In the genomic region with DNA sequence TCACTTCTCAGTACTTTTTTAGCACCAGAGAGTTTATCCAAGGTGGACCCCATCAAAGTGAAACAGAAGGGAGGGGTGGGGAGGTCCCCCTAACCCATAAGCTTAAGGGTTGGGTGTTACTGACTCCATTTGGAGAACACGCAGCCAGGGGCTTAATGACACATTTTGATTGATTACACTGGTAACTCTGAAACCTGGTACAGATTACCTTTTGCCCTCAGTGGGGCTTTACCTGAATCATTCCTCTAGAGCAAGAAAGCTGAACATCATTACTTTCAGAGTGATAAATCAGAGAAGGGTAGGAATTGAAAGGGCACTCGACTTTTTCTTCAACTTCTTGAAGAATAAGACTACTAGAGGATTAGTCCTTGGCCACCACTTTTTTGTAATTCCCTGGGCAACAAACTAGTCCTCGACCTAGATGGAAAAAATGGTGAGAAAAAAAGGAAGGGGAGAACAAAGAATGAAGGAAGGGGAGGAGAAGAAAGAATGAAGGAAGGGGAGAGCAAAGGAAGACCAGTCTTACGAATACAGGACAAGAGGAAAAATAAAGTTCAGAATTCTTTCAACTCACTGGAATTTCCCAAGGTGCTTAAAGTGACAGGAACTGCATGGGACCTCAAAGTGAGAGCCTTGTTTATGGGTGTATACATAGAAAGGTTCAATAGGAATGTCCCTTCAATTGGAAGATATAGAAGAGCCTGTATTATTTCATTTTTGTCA, we compare ENCODE assay signal across 21 cellular contexts.
DNase-seq lines count a peak whose midpoint lies in the region; ATAC-seq, FAIRE-seq and TF ChIP-seq lines count a peak whose summit lies in the region.
"Had no signal": no experiment of that assay in that cellular context is flagged by ENCODE, and none has a peak within 500 bp of the region (broad histone marks: within the 10 kb centered on the region; RNA-seq: fewer than 3 reads in every experiment).

No MANE protein-coding gene starts in this region.

- TF ChIP-seq CTCF in PC-3 (conservative IDR thresholded peaks at IDR 0.05; ENCODE audit: low read depth, low read length) (no peak), K562 (IDR thresholded peaks at IDR 0.05 in 2 of 3, conservative IDR thresholded peaks at IDR 0.05 in 1 of 3; ENCODE audit: insufficient read depth in 2 of 3, low read depth in 1 of 3, low read length in 3 of 3) (no peak), RWPE1 (conservative IDR thresholded peaks at IDR 0.05; ENCODE audit: low read depth) (no peak)

- H3K27ac ChIP-seq in PC-3 (ENCODE audit: low read length) (peak overlapping the region; percentile 99), K562 (ENCODE audit: extremely low read depth, low read depth, low read length) (peak overlapping the region; percentile 93; the same call in 2 of the 3 replicates), RWPE1 (no peak overlapping the region)
- H3K27ac ChIP-seq: esophagus squamous epithelium, parathyroid adenoma, sigmoid colon, upper lobe of right lung, VCaP had no signal

- H3K9me2 ChIP-seq in PC-3 (replicated peaks; ENCODE audit: low read length) = no peaks in the 10 kb centered on the region

- no peak for TF ChIP-seq POLR2A in K562 (conservative IDR thresholded peaks at IDR 0.05)

- H3K4me1 Mint-ChIP-seq in stimulated activated naive CD8-positive, alpha-beta T cell treated with anti-CD3 and anti-CD28 coated beads, Interleukin-15, Interleukin-2, amounts not matched to agents 100 ng/mL and 50 ng/mL, for 24 hours (ENCODE audit: low read depth) = peaks cover 96% of the 10 kb centered on the region

- FAIRE-seq in K562 (lab: Jason Lieb, UNC) = no peak
- FAIRE-seq: colon, H1 had no signal

- DNase-seq in stimulated activated CD4-positive, alpha-beta T cell treated with anti-CD3 and anti-CD28 coated beads, Interleukin-12 subunit alpha, Interleukin-12 subunit beta, amount 100 ng/mL, for 48 hours (ENCODE audit: low read depth in 2 of 3, low spot score in 1 of 3) = peak in 2 of 3 donors; percentile 45 to 54
- no peak for DNase-seq in stimulated activated CD4-positive, alpha-beta T cell treated with anti-CD3 and anti-CD28 coated beads, Interleukin-4, amount 100 ng/mL, for 1 hour
- no peak for DNase-seq in PC-3
- DNase-seq in K562 (ENCODE audit: extremely low read depth in 1 of 4, low spot score in 3 of 4) = no peak
- no peak for DNase-seq in RWPE1 (ENCODE audit: low spot score)
- DNase-seq: AML-193, COR-L47, esophagus squamous epithelium, NCI-H1694, NCI-H69, Right ventricle myocardium superior, sigmoid colon, upper lobe of right lung had no signal

- peak overlapping the region; percentile 100 for H3K27ac Mint-ChIP-seq in stimulated activated naive CD8-positive, alpha-beta T cell treated with anti-CD3 and anti-CD28 coated beads, Interleukin-15, Interleukin-2, amounts not matched to agents 100 ng/mL and 50 ng/mL, for 24 hours
- H3K27ac Mint-ChIP-seq: brain, nephron had no signal

- H3K36me3 ChIP-seq in PC-3 (ENCODE audit: low read depth, low read length) (no peaks in the 10 kb centered on the region), K562 (ENCODE audit: control insufficient read depth, insufficient read depth, low read length) (no peaks in the 10 kb centered on the region)
- H3K36me3 ChIP-seq: esophagus squamous epithelium, sigmoid colon, upper lobe of right lung had no signal

- WGBS in K562 (ENCODE audit: insufficient coverage, low coverage, missing lambda C conversion rate) = 69% methylated on average over 3 of the region's 4 CpGs

- no peaks in the 10 kb centered on the region for H3K27me3 ChIP-seq in PC-3 (ENCODE audit: low read length)
- H3K27me3 ChIP-seq in K562 (ENCODE audit: control insufficient read depth in 2 of 2, insufficient read depth in 2 of 2, low read length in 2 of 2) = no peaks in the 10 kb centered on the region
- H3K27me3 ChIP-seq: esophagus squamous epithelium, sigmoid colon, upper lobe of right lung had no signal

- TF ChIP-seq RAD21 in K562 (CRISPR knock-in tag; conservative IDR thresholded peaks at IDR 0.05 in 1 of 2, IDR thresholded peaks at IDR 0.05 in 1 of 2) = no peak

- TF ChIP-seq EP300 in K562 (IDR thresholded peaks at IDR 0.05; ENCODE audit: low read length) = no peak

- CTCF ChIA-PET in PC-3 (lab: Charles Lee) (no interaction called here), K562 (lab: Yijun Ruan, JAX; ENCODE audit: low intra/inter-chr PET ratio) (no interaction called here), RWPE1 (lab: Yijun Ruan, JAX) (no interaction called here)

- H3K79me2 ChIP-seq in PC-3 (ENCODE audit: low read length) = no peaks in the 10 kb centered on the region
- no peaks in the 10 kb centered on the region for H3K79me2 ChIP-seq in K562 (ENCODE audit: control insufficient read depth, insufficient read depth, low read length)
- H3K79me2 ChIP-seq: parathyroid adenoma had no signal

- no peak overlapping the region for H3K4me3 ChIP-seq in PC-3 (ENCODE audit: low read length)
- H3K4me3 ChIP-seq in K562 = no peak overlapping the region
- H3K4me3 ChIP-seq: esophagus squamous epithelium, sigmoid colon, upper lobe of right lung had no signal

- H3K27me3 Mint-ChIP-seq in stimulated activated naive CD8-positive, alpha-beta T cell treated with anti-CD3 and anti-CD28 coated beads, Interleukin-15, Interleukin-2, amounts not matched to agents 100 ng/mL and 50 ng/mL, for 24 hours = no peaks in the 10 kb centered on the region

- ATAC-seq in PC-3 = no peak
- ATAC-seq in K562 = no peak
- no peak for ATAC-seq in HG02571 (IDR thresholded peaks at IDR 0.05; ENCODE audit: unreplicated experiment)
- ATAC-seq: upper lobe of right lung had no signal

- in situ Hi-C loops in K562 (cut with MboI) = no loop called here

- H3K9me3 Mint-ChIP-seq in stimulated activated naive CD8-positive, alpha-beta T cell treated with anti-CD3 and anti-CD28 coated beads, Interleukin-15, Interleukin-2, amounts not matched to agents 100 ng/mL and 50 ng/mL, for 24 hours = peaks cover 15% of the 10 kb centered on the region

- H3K4me1 ChIP-seq in PC-3 (ENCODE audit: insufficient read depth, low read length) (peaks cover 48% of the 10 kb centered on the region), K562 (replicated peaks in 1 of 2; ENCODE audit: control insufficient read depth in 2 of 2, insufficient read depth in 2 of 2, low read length in 2 of 2) (peaks cover 4 to 50% of the 10 kb centered on the region in 2 experiments; a peak in 4 of 5 replicates)
- H3K4me1 ChIP-seq: parathyroid adenoma, sigmoid colon had no signal

- intact Hi-C loops in PC-3 (cut with micrococcal nuclease) (no loop called here), K562 (cut with micrococcal nuclease) (loop anchor here (10.0 kb wide), 1 partner anchor 348 kb away; no protein-coding TSS in a partner anchor)

- POLR2A ChIA-PET in PC-3 (lab: Charles Lee; ENCODE audit: unreplicated experiment) = no interaction called here
- POLR2A ChIA-PET in K562 (lab: Yijun Ruan, JAX) = interaction anchor here (0.7 kb wide), 1 partner anchor 1520 kb away, joined by 3 read pairs; no protein-coding TSS in a partner anchor
- POLR2A ChIA-PET in RWPE1 (lab: Yijun Ruan, JAX; ENCODE audit: low non-redundant PET) = no interaction called here

- peak overlapping the region; percentile 93 for H3K9ac ChIP-seq in PC-3 (ENCODE audit: low read length)
- H3K9ac ChIP-seq in K562 (ENCODE audit: insufficient read depth in 1 of 2, low read depth in 2 of 2, low read length in 2 of 2) = no peak overlapping the region
- H3K9ac ChIP-seq: parathyroid adenoma had no signal

- H2AFZ ChIP-seq in PC-3 (ENCODE audit: low read length) (no peak overlapping the region), K562 (ENCODE audit: low read depth, low read length) (peak overlapping the region; percentile 57; the same call in 1 of the 2 replicates)
- H2AFZ ChIP-seq: parathyroid adenoma had no signal

- H3K9me1 ChIP-seq in K562 (ENCODE audit: control insufficient read depth, insufficient read depth, low read length) = no peaks in the 10 kb centered on the region

- H3K4me2 ChIP-seq in PC-3 (ENCODE audit: low read length) (no peak overlapping the region), K562 (ENCODE audit: insufficient read depth, low read length) (no peak overlapping the region)

- H3K9me3 ChIP-seq in PC-3 (ENCODE audit: low read length) (no peaks in the 10 kb centered on the region), K562 (replicated peaks; ENCODE audit: control insufficient read depth, insufficient read depth, low read depth, low read length) (peaks cover 25% of the 10 kb centered on the region)
- H3K9me3 ChIP-seq: esophagus squamous epithelium, sigmoid colon, upper lobe of right lung had no signal

- H3K36me3 Mint-ChIP-seq in stimulated activated naive CD8-positive, alpha-beta T cell treated with anti-CD3 and anti-CD28 coated beads, Interleukin-15, Interleukin-2, amounts not matched to agents 100 ng/mL and 50 ng/mL, for 24 hours (ENCODE audit: low read depth) = peaks cover 16% of the 10 kb centered on the region
- H3K36me3 Mint-ChIP-seq: brain had no signal

- peak overlapping the region; percentile 38 for H3K4me3 Mint-ChIP-seq in stimulated activated naive CD8-positive, alpha-beta T cell treated with anti-CD3 and anti-CD28 coated beads, Interleukin-15, Interleukin-2, amounts not matched to agents 100 ng/mL and 50 ng/mL, for 24 hours
- H3K4me3 Mint-ChIP-seq: brain, nephron had no signal

- H4K20me1 ChIP-seq in PC-3 (ENCODE audit: low read length) (no peaks in the 10 kb centered on the region), K562 (replicated peaks; ENCODE audit: control insufficient read depth, insufficient read depth, low read length) (no peaks in the 10 kb centered on the region)

- BruUV-seq in PC-3 (replicated peaks; lab: Mats Ljungman, UMichigan) (no TSS peak), K562 (replicated peaks; lab: Mats Ljungman, UMichigan) (no TSS peak)

- H3F3A ChIP-seq in PC-3 (ENCODE audit: low read length, unreplicated experiment) = peaks cover 20% of the 10 kb centered on the region

TF ChIP-seq in K562, 482 proteins besides CTCF, POLR2A, EP300 and RAD21 (continues in another document):
- TF ChIP-seq POLR2B (IDR thresholded peaks at IDR 0.05; ENCODE audit: low read depth, partially characterized antibody) (no peak), CCNT2 (IDR thresholded peaks at IDR 0.05; ENCODE audit: borderline replicate concordance, extremely low read depth, insufficient read length, low read depth, low read length) (no peak), TGIF2 (CRISPR knock-in tag; IDR thresholded peaks at IDR 0.05) (no peak), ZNF282 (CRISPR knock-in tag; IDR thresholded peaks at IDR 0.05) (no peak)

Comparison
In these comparisons a context has a peak if more than half of its experiments do, and no peak if none do; other contexts are left out.
1. DNase-seq: peak in stimulated activated CD4-positive, alpha-beta T cell treated with anti-CD3 and anti-CD28 coated beads, Interleukin-12 subunit alpha, Interleukin-12 subunit beta, amount 100 ng/mL, for 48 hours (2 of 3); none in stimulated activated CD4-positive, alpha-beta T cell treated with anti-CD3 and anti-CD28 coated beads, Interleukin-4, amount 100 ng/mL, for 1 hour (single experiment), PC-3 (single experiment), K562 (0 of 4) and RWPE1 (single experiment).